Comparison of ENCODE assay signal across 19 cellular contexts in genomic region chr3:135908225-135908624, GRCh38. TPM values are rescaled to one million over a fixed set of nuclear protein-coding genes. Genes with fewer than 3 reads are reported as not detected.
DNase-seq lines count a peak whose midpoint lies in the region; ATAC-seq and TF ChIP-seq lines count a peak whose summit lies in the region.
"Had no signal": no experiment of that assay in that cellular context is flagged by ENCODE, and none has a peak within 500 bp of the region (broad histone marks: within the 10 kb centered on the region; RNA-seq: fewer than 3 reads in every experiment).

No MANE protein-coding gene starts in this region.

- POLR2A ChIA-PET in MCF 10A (lab: Yijun Ruan, JAX) = interaction anchor here (0.8 to 2.5 kb wide), 5 partner anchors 12 to 134 kb away, joined by 3 to 15 read pairs (median 3); no protein-coding TSS in a partner anchor

- CTCF ChIA-PET in MCF 10A (lab: Yijun Ruan, JAX) = interaction anchor here (0.9 to 9.4 kb wide), 8 partner anchors 10 to 1308 kb away, joined by 3 to 207 read pairs (median 4); no protein-coding TSS in a partner anchor

- H3K36me3 Mint-ChIP-seq in MCF 10A (ENCODE audit: insufficient read depth, unreplicated experiment) = no peaks in the 10 kb centered on the region
- no peaks in the 10 kb centered on the region for H3K36me3 Mint-ChIP-seq in activated T-cell treated with anti-CD3 and anti-CD28 coated beads, Interleukin-2, amount 50 U/mL, for 24 hours (ENCODE audit: low read depth)
- H3K36me3 Mint-ChIP-seq: activated naive CD8-positive, alpha-beta T cell treated with anti-CD3 and anti-CD28 coated beads, Interleukin-2, amount 10 ng/mL, durations not matched to agents 7 days and 5 days; natural killer cell treated with Interleukin-12 subunit alpha and Interleukin-12 subunit beta and Interleukin-15 and Interleukin-18, amount 100 ng/mL, for 72 hours had no signal

- H3K27ac Mint-ChIP-seq in MCF 10A (ENCODE audit: low read depth, unreplicated experiment) = no peak overlapping the region
- no peak overlapping the region for H3K27ac Mint-ChIP-seq in activated T-cell treated with anti-CD3 and anti-CD28 coated beads, Interleukin-2, amount 50 U/mL, for 24 hours
- H3K27ac Mint-ChIP-seq: activated CD4-positive, alpha-beta T cell treated with anti-CD3 and anti-CD28 coated beads, Interleukin-2, amount 10 ng/mL, durations not matched to agents 24 days and 14 days; activated naive CD8-positive, alpha-beta T cell treated with anti-CD3 and anti-CD28 coated beads, Interleukin-2, amount 10 ng/mL, durations not matched to agents 7 days and 5 days; natural killer cell treated with Interleukin-12 subunit alpha and Interleukin-12 subunit beta and Interleukin-15 and Interleukin-18, amount 100 ng/mL, for 72 hours had no signal

- ATAC-seq in lower lobe of right lung (peak; percentile 49 to 61), GM21529 (IDR thresholded peaks at IDR 0.05; ENCODE audit: unreplicated experiment) (no peak), GM19023 (IDR thresholded peaks at IDR 0.05; ENCODE audit: unreplicated experiment) (no peak)
- ATAC-seq: natural killer cell treated with Interleukin-12 subunit alpha and Interleukin-12 subunit beta and Interleukin-15 and Interleukin-18, amount 100 ng/mL, for 72 hours; psoas muscle had no signal

- 85 to 90% methylated on average over 2 to 7 of the region's 7 CpGs for WGBS in transverse colon (ENCODE audit: low coverage in 1 of 2), 2 donors

- intact Hi-C loops in MCF 10A (cut with micrococcal nuclease) = no loop called here
- intact Hi-C loops in lower lobe of right lung (cut with DNase I) = no loop called here
- intact Hi-C loops in transverse colon (cut with DNase I; ENCODE audit: low total_unique reads) = no loop called here

- TF ChIP-seq EP300 in transverse colon (IDR thresholded peaks at IDR 0.05; ENCODE audit: low read depth) = no peak

- TF ChIP-seq CTCF in MCF 10A (IDR thresholded peaks at IDR 0.05; ENCODE audit: unreplicated experiment) (no peak), lower lobe of right lung (IDR thresholded peaks at IDR 0.05) (no peak), transverse colon (IDR thresholded peaks at IDR 0.05) (no peak)

- H3K27me3 ChIP-seq in lower lobe of right lung (ENCODE audit: low read depth) (no peaks in the 10 kb centered on the region), transverse colon (no peaks in the 10 kb centered on the region)
- H3K27me3 ChIP-seq: cardiac muscle cell had no signal

- H3K4me3 ChIP-seq in lower lobe of right lung = no peak overlapping the region
- H3K4me3 ChIP-seq in transverse colon = no peak overlapping the region
- H3K4me3 ChIP-seq: cardiac muscle cell, lung, psoas muscle had no signal

- no peaks in the 10 kb centered on the region for H3K36me3 ChIP-seq in lower lobe of right lung
- H3K36me3 ChIP-seq in transverse colon = no peaks in the 10 kb centered on the region
- H3K36me3 ChIP-seq: cardiac muscle cell had no signal

- no peak for TF ChIP-seq POLR2A in transverse colon (IDR thresholded peaks at IDR 0.05)

- in situ Hi-C loops in transverse colon (cut with MboI; ENCODE audit: low pct_ligation_motif_present in 1 of 4, low pct_unique_long_range_greater_than_20kb in 1 of 4, low sequenced_read_pairs in 3 of 4) = loop anchor here in 1 of 4 donors (25.0 kb wide), 1 partner anchor 129 kb away; no protein-coding TSS in a partner anchor

- H3K4me3 Mint-ChIP-seq in MCF 10A (ENCODE audit: unreplicated experiment) = peak overlapping the region; percentile 34
- no peak overlapping the region for H3K4me3 Mint-ChIP-seq in activated T-cell treated with anti-CD3 and anti-CD28 coated beads, Interleukin-2, amount 50 U/mL, for 24 hours
- H3K4me3 Mint-ChIP-seq: activated CD4-positive, alpha-beta T cell treated with anti-CD3 and anti-CD28 coated beads, Interleukin-2, amount 10 ng/mL, durations not matched to agents 24 days and 14 days; activated naive CD8-positive, alpha-beta T cell treated with anti-CD3 and anti-CD28 coated beads, Interleukin-2, amount 10 ng/mL, durations not matched to agents 7 days and 5 days; natural killer cell treated with Interleukin-12 subunit alpha and Interleukin-12 subunit beta and Interleukin-15 and Interleukin-18, amount 100 ng/mL, for 72 hours had no signal

- peaks cover 12% of the 10 kb centered on the region for H3K4me1 Mint-ChIP-seq in MCF 10A (ENCODE audit: insufficient read depth, unreplicated experiment)
- H3K4me1 Mint-ChIP-seq in activated T-cell treated with anti-CD3 and anti-CD28 coated beads, Interleukin-2, amount 50 U/mL, for 24 hours (ENCODE audit: low read depth) = no peaks in the 10 kb centered on the region
- H3K4me1 Mint-ChIP-seq: activated CD4-positive, alpha-beta T cell treated with anti-CD3 and anti-CD28 coated beads, Interleukin-2, amount 10 ng/mL, durations not matched to agents 24 days and 14 days; activated naive CD8-positive, alpha-beta T cell treated with anti-CD3 and anti-CD28 coated beads, Interleukin-2, amount 10 ng/mL, durations not matched to agents 7 days and 5 days had no signal

- H3K9me3 Mint-ChIP-seq in MCF 10A (ENCODE audit: unreplicated experiment) = no peaks in the 10 kb centered on the region
- no peaks in the 10 kb centered on the region for H3K9me3 Mint-ChIP-seq in activated T-cell treated with anti-CD3 and anti-CD28 coated beads, Interleukin-2, amount 50 U/mL, for 24 hours
- H3K9me3 Mint-ChIP-seq: activated CD4-positive, alpha-beta T cell treated with anti-CD3 and anti-CD28 coated beads, Interleukin-2, amount 10 ng/mL, durations not matched to agents 24 days and 14 days; activated naive CD8-positive, alpha-beta T cell treated with anti-CD3 and anti-CD28 coated beads, Interleukin-2, amount 10 ng/mL, durations not matched to agents 7 days and 5 days; natural killer cell treated with Interleukin-12 subunit alpha and Interleukin-12 subunit beta and Interleukin-15 and Interleukin-18, amount 100 ng/mL, for 72 hours had no signal

- no peak overlapping the region for H3K27ac ChIP-seq in lower lobe of right lung
- H3K27ac ChIP-seq in transverse colon = no peak overlapping the region
- H3K27ac ChIP-seq: cardiac muscle cell, psoas muscle had no signal

- H3K9me3 ChIP-seq in lower lobe of right lung (no peaks in the 10 kb centered on the region), transverse colon (no peaks in the 10 kb centered on the region)
- H3K9me3 ChIP-seq: psoas muscle had no signal

- DNase-seq in EL (peak; percentile 34), M059J (ENCODE audit: low read depth) (peak; percentile 69), MCF 10A (ENCODE audit: unreplicated experiment) (peak; percentile 89), lower lobe of right lung (no peak), transverse colon (no peak)
- no peak for DNase-seq in activated T-cell treated with anti-CD3 and anti-CD28 coated beads, Interleukin-2, amount 50 U/mL, for 24 hours
- DNase-seq: activated CD4-positive, alpha-beta T cell treated with anti-CD3 and anti-CD28 coated beads, Interleukin-2, amount 10 ng/mL, durations not matched to agents 24 days and 14 days; activated naive CD8-positive, alpha-beta T cell treated with anti-CD3 and anti-CD28 coated beads, Interleukin-2, amount 10 ng/mL, durations not matched to agents 7 days and 5 days; activated T-cell treated with anti-CD3 and anti-CD28 coated beads, Interleukin-2, amount 50 U/mL, for 1 hour; COR-L47; effector CD4-positive, alpha-beta T cell; NCI-H2081 treated with DMSO at 0.1 percent for 48 hours; psoas muscle; SHP77 treated with DMSO at 0.1 percent for 48 hours had no signal

- BruUV-seq in MCF 10A (replicated peaks; lab: Mats Ljungman, UMichigan) = no TSS peak

- H3K27me3 Mint-ChIP-seq in MCF 10A (ENCODE audit: insufficient read depth, unreplicated experiment) = no peaks in the 10 kb centered on the region
- H3K27me3 Mint-ChIP-seq in activated T-cell treated with anti-CD3 and anti-CD28 coated beads, Interleukin-2, amount 50 U/mL, for 24 hours = peaks cover 6% of the 10 kb centered on the region
- H3K27me3 Mint-ChIP-seq: activated CD4-positive, alpha-beta T cell treated with anti-CD3 and anti-CD28 coated beads, Interleukin-2, amount 10 ng/mL, durations not matched to agents 24 days and 14 days had no signal

- H3K4me1 ChIP-seq in lower lobe of right lung (no peaks in the 10 kb centered on the region), transverse colon (no peaks in the 10 kb centered on the region)
- H3K4me1 ChIP-seq: psoas muscle had no signal

RNA-seq across cellular contexts. Expression of gene PPP2R3A, which starts 57.3 kb away (rescaled TPM):
- total RNA-seq in M059J (2014; rRNA removed; shearing (Covaris generic)) = 22.2 and 22.5 TPM in 2 replicates
- total RNA-seq in MCF 10A (2022) (7.1 and 7.5 TPM in 2 replicates), lower lobe of right lung (9.0 TPM), transverse colon (10 to 100 TPM; 34.7 to 73.4 (median 38.8) TPM)

Comparison
In these comparisons a context has a peak if more than half of its experiments do, and no peak if none do; other contexts are left out.
1. DNase-seq: peak in EL (single experiment), M059J (single experiment) and MCF 10A (single experiment); none in lower lobe of right lung (single experiment), transverse colon (single experiment) and activated T-cell treated with anti-CD3 and anti-CD28 coated beads, Interleukin-2, amount 50 U/mL, for 24 hours (single experiment).
2. ATAC-seq: peak in lower lobe of right lung (2 of 2); none in GM21529 (single experiment) and GM19023 (single experiment).